Comparison of ENCODE assay signal across 1 cellular context in the genomic region with DNA sequence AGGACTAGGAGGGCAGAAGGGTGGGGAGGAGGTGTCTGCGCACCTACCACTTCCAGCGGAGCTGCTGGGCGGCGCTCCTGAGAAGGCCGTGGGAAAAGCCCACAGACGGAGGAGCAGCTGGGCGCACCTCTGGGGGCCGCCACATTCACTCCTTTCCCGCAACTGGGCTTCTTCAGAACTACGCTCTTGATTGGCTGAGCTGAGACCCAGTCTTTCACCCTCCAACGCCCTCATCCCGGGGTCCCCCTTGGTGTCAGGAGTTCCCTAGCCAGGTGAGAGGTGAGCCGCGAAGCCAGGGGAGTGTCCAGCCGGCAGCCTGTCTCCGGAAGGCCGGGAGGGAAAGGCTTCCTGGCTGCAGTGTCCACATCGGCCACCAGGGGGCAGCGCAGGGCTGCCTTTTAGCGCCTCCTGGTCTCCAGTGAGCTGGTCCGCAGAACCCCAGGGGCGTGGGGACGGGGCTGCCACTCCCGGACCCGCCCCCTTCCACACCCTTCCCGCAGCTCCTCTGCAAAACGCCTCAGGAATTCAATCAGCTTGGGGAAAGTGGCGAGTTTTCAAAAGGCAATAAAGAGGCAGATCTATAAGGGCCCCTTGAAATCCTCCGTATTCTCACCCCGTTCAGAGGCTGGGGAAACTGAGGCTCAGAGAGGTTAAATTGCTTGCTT.
TF ChIP-seq lines count a peak whose summit lies in the region.

No MANE protein-coding gene starts in this region.

TF ChIP-seq in HepG2, 621 proteins besides CTCF, POLR2A, EP300 and RAD21 (continued from another document and continues in another):
- TF ChIP-seq, protein P1, sequence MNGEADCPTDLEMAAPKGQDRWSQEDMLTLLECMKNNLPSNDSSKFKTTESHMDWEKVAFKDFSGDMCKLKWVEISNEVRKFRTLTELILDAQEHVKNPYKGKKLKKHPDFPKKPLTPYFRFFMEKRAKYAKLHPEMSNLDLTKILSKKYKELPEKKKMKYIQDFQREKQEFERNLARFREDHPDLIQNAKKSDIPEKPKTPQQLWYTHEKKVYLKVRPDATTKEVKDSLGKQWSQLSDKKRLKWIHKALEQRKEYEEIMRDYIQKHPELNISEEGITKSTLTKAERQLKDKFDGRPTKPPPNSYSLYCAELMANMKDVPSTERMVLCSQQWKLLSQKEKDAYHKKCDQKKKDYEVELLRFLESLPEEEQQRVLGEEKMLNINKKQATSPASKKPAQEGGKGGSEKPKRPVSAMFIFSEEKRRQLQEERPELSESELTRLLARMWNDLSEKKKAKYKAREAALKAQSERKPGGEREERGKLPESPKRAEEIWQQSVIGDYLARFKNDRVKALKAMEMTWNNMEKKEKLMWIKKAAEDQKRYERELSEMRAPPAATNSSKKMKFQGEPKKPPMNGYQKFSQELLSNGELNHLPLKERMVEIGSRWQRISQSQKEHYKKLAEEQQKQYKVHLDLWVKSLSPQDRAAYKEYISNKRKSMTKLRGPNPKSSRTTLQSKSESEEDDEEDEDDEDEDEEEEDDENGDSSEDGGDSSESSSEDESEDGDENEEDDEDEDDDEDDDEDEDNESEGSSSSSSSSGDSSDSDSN (CRISPR knock-in tag; IDR thresholded peaks at IDR 0.05): peak; percentile 20; the same call in 1 of the 2 replicates
- TF ChIP-seq JUNB (CRISPR knock-in tag; IDR thresholded peaks at IDR 0.05; ENCODE audit: borderline replicate concordance): no peak
- TF ChIP-seq TAF1 (CRISPR knock-in tag; IDR thresholded peaks at IDR 0.05): no peak
- no peak for TF ChIP-seq HHEX (CRISPR knock-in tag; IDR thresholded peaks at IDR 0.05)
- TF ChIP-seq TAF15 (IDR thresholded peaks at IDR 0.05; ENCODE audit: low read depth, low read length, poor library complexity, severe bottlenecking): peak; percentile 75
- TF ChIP-seq, protein P2, sequence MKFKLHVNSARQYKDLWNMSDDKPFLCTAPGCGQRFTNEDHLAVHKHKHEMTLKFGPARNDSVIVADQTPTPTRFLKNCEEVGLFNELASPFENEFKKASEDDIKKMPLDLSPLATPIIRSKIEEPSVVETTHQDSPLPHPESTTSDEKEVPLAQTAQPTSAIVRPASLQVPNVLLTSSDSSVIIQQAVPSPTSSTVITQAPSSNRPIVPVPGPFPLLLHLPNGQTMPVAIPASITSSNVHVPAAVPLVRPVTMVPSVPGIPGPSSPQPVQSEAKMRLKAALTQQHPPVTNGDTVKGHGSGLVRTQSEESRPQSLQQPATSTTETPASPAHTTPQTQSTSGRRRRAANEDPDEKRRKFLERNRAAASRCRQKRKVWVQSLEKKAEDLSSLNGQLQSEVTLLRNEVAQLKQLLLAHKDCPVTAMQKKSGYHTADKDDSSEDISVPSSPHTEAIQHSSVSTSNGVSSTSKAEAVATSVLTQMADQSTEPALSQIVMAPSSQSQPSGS (CRISPR knock-in tag; IDR thresholded peaks at IDR 0.05): no peak
- TF ChIP-seq, protein P3, sequence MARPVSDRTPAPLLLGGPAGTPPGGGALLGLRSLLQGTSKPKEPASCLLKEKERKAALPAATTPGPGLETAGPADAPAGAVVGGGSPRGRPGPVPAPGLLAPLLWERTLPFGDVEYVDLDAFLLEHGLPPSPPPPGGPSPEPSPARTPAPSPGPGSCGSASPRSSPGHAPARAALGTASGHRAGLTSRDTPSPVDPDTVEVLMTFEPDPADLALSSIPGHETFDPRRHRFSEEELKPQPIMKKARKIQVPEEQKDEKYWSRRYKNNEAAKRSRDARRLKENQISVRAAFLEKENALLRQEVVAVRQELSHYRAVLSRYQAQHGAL (CRISPR knock-in tag; IDR thresholded peaks at IDR 0.05; ENCODE audit: not compliant biosample characterization): peak; percentile 32
- TF ChIP-seq, protein P4, sequence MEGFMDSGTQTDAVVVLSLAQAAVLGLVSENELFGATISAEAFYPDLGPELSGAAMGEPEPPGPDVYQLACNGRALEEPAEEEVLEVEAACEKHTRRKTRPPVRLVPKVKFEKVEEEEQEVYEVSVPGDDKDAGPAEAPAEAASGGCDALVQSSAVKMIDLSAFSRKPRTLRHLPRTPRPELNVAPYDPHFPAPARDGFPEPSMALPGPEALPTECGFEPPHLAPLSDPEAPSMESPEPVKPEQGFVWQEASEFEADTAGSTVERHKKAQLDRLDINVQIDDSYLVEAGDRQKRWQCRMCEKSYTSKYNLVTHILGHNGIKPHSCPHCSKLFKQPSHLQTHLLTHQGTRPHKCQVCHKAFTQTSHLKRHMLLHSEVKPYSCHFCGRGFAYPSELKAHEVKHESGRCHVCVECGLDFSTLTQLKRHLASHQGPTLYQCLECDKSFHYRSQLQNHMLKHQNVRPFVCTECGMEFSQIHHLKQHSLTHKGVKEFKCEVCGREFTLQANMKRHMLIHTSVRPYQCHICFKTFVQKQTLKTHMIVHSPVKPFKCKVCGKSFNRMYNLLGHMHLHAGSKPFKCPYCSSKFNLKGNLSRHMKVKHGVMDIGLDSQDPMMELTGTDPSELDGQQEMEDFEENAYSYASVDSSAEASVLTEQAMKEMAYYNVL (CRISPR knock-in tag; IDR thresholded peaks at IDR 0.05; ENCODE audit: borderline replicate concordance): 0 out of 2 replicates have a peak, but pooled peaks have one; percentile 39
- 0 out of 2 replicates have a peak, but pooled peaks have one; percentile 44 for TF ChIP-seq ZNF724P (CRISPR knock-in tag; IDR thresholded peaks at IDR 0.05; ENCODE audit: borderline replicate concordance)
- TF ChIP-seq RBM22 (optimal IDR thresholded peaks at IDR 0.05; ENCODE audit: low read length): no peak
- TF ChIP-seq, protein P5, sequence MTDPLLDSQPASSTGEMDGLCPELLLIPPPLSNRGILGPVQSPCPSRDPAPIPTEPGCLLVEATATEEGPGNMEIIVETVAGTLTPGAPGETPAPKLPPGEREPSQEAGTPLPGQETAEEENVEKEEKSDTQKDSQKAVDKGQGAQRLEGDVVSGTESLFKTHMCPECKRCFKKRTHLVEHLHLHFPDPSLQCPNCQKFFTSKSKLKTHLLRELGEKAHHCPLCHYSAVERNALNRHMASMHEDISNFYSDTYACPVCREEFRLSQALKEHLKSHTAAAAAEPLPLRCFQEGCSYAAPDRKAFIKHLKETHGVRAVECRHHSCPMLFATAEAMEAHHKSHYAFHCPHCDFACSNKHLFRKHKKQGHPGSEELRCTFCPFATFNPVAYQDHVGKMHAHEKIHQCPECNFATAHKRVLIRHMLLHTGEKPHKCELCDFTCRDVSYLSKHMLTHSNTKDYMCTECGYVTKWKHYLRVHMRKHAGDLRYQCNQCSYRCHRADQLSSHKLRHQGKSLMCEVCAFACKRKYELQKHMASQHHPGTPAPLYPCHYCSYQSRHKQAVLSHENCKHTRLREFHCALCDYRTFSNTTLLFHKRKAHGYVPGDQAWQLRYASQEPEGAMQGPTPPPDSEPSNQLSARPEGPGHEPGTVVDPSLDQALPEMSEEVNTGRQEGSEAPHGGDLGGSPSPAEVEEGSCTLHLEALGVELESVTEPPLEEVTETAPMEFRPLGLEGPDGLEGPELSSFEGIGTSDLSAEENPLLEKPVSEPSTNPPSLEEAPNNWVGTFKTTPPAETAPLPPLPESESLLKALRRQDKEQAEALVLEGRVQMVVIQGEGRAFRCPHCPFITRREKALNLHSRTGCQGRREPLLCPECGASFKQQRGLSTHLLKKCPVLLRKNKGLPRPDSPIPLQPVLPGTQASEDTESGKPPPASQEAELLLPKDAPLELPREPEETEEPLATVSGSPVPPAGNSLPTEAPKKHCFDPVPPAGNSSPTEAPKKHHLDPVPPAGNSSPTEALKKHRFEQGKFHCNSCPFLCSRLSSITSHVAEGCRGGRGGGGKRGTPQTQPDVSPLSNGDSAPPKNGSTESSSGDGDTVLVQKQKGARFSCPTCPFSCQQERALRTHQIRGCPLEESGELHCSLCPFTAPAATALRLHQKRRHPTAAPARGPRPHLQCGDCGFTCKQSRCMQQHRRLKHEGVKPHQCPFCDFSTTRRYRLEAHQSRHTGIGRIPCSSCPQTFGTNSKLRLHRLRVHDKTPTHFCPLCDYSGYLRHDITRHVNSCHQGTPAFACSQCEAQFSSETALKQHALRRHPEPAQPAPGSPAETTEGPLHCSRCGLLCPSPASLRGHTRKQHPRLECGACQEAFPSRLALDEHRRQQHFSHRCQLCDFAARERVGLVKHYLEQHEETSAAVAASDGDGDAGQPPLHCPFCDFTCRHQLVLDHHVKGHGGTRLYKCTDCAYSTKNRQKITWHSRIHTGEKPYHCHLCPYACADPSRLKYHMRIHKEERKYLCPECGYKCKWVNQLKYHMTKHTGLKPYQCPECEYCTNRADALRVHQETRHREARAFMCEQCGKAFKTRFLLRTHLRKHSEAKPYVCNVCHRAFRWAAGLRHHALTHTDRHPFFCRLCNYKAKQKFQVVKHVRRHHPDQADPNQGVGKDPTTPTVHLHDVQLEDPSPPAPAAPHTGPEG (CRISPR knock-in tag; IDR thresholded peaks at IDR 0.05): no peak
- no peak for TF ChIP-seq KAT7 (CRISPR knock-in tag; IDR thresholded peaks at IDR 0.05; ENCODE audit: borderline replicate concordance)
- TF ChIP-seq SRSF4 (IDR thresholded peaks at IDR 0.05; ENCODE audit: low read depth, low read length, poor library complexity, severe bottlenecking): no peak
- peak; percentile 30; the same call in 1 of the 2 replicates for TF ChIP-seq HDAC1 (CRISPR knock-in tag; IDR thresholded peaks at IDR 0.05)
- TF ChIP-seq NPAS2 (CRISPR knock-in tag; IDR thresholded peaks at IDR 0.05; ENCODE audit: borderline replicate concordance): no peak
- TF ChIP-seq ISL2 (CRISPR knock-in tag; IDR thresholded peaks at IDR 0.05): peak; percentile 35; the same call in 1 of the 2 replicates
- TF ChIP-seq, protein P6, sequence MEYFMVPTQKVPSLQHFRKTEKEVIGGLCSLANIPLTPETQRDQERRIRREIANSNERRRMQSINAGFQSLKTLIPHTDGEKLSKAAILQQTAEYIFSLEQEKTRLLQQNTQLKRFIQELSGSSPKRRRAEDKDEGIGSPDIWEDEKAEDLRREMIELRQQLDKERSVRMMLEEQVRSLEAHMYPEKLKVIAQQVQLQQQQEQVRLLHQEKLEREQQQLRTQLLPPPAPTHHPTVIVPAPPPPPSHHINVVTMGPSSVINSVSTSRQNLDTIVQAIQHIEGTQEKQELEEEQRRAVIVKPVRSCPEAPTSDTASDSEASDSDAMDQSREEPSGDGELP (IDR thresholded peaks at IDR 0.05; ENCODE audit: borderline replicate concordance, low read depth): 0 out of 2 replicates have a peak, but pooled peaks have one; percentile 19
- no peak for TF ChIP-seq MBD4 (IDR thresholded peaks at IDR 0.05; ENCODE audit: borderline replicate concordance, low read length)
- TF ChIP-seq ZNF205 (CRISPR knock-in tag; IDR thresholded peaks at IDR 0.05): no peak
- no peak for TF ChIP-seq SIX4 (CRISPR knock-in tag; IDR thresholded peaks at IDR 0.05)
- TF ChIP-seq, protein P7, sequence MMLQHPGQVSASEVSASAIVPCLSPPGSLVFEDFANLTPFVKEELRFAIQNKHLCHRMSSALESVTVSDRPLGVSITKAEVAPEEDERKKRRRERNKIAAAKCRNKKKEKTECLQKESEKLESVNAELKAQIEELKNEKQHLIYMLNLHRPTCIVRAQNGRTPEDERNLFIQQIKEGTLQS (CRISPR knock-in tag; IDR thresholded peaks at IDR 0.05): no peak
- TF ChIP-seq, protein P8, sequence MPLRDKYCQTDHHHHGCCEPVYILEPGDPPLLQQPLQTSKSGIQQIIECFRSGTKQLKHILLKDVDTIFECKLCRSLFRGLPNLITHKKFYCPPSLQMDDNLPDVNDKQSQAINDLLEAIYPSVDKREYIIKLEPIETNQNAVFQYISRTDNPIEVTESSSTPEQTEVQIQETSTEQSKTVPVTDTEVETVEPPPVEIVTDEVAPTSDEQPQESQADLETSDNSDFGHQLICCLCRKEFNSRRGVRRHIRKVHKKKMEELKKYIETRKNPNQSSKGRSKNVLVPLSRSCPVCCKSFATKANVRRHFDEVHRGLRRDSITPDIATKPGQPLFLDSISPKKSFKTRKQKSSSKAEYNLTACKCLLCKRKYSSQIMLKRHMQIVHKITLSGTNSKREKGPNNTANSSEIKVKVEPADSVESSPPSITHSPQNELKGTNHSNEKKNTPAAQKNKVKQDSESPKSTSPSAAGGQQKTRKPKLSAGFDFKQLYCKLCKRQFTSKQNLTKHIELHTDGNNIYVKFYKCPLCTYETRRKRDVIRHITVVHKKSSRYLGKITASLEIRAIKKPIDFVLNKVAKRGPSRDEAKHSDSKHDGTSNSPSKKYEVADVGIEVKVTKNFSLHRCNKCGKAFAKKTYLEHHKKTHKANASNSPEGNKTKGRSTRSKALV (CRISPR knock-in tag; IDR thresholded peaks at IDR 0.05): no peak
- peak; percentile 88 for TF ChIP-seq XRCC5 (optimal IDR thresholded peaks at IDR 0.05; ENCODE audit: low read length)
- no peak for TF ChIP-seq GTF3A (CRISPR knock-in tag; conservative IDR thresholded peaks at IDR 0.05)
- TF ChIP-seq STAG1 (CRISPR knock-in tag; IDR thresholded peaks at IDR 0.05): peak; percentile 99
- TF ChIP-seq ZNF614 (CRISPR knock-in tag; IDR thresholded peaks at IDR 0.05; ENCODE audit: borderline replicate concordance): no peak
